ENCODE assay signal across 7 cellular contexts in the genomic region with DNA sequence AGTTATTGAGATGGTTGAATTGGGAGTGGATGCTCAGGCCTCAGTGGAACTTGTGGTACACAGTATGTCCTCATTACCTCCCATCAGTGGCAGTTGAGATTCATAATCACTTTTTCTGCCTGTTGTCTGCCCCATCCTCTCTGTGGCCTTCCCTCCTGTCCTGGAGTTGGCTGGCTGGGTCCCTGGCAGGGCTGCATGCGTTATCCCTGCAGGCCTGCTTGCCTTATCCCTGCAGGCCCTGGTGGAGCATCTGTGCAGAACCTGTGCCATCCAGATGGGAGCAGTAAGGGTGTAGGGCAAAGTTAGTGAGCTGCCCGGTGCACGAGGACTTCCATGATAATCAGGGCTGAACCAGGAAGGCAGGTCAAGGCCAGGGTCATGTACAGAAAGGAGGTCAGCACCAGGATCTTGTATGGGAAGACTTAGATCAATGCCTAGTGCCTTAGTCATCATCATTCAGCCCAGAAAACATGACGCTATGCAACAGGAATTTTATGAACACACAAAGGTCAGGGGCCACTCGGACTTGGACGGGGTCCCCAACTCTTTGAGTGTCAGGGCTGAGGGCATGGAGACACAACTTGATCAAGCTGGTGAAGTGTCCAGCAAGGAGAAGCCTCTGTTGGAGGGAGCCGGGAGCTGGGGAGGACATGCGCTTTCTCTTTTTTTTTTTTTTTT. TPM values are rescaled to one million over a fixed set of nuclear protein-coding genes. Genes with fewer than 3 reads are reported as not detected.
DNase-seq lines count a peak whose midpoint lies in the region; ATAC-seq and TF ChIP-seq lines count a peak whose summit lies in the region.

No MANE protein-coding gene starts in this region.

- peaks cover 47% of the 10 kb centered on the region for H3K4me1 Mint-ChIP-seq in activated T-helper 1 cell treated with anti-CD3 and anti-CD28 coated beads, Interleukin-12 subunit alpha, Interleukin-12 subunit beta, Interleukin-2, Interleukin-4 antibody, amounts not matched to agents 30 ng/mL and 10 ng/mL and 1 ng/mL, durations not matched to agents 14 hours and 24 hours and 36 hours (ENCODE audit: low read depth)
- peaks cover 30% of the 10 kb centered on the region for H3K4me1 Mint-ChIP-seq in T-helper 2 cell treated with Interferon-gamma antibody and Interleukin-4, amounts not matched to agents 5 μg/mL and 100 μg/mL, for 36 hours (ENCODE audit: low read depth)

- peaks cover 41% of the 10 kb centered on the region for H3K36me3 Mint-ChIP-seq in activated T-helper 1 cell treated with anti-CD3 and anti-CD28 coated beads, Interleukin-12 subunit alpha, Interleukin-12 subunit beta, Interleukin-2, Interleukin-4 antibody, amounts not matched to agents 30 ng/mL and 10 ng/mL and 1 ng/mL, durations not matched to agents 14 hours and 24 hours and 36 hours (ENCODE audit: low read depth)
- H3K36me3 Mint-ChIP-seq in T-helper 2 cell treated with Interferon-gamma antibody and Interleukin-4, amounts not matched to agents 5 μg/mL and 100 μg/mL, for 36 hours (ENCODE audit: low read depth): peaks cover 23% of the 10 kb centered on the region

- DNase-seq in HFF-Myc (ENCODE audit: extremely low read depth, low read depth): peak; percentile 87
- no peak for DNase-seq in activated T-helper 1 cell treated with anti-CD3 and anti-CD28 coated beads, Interleukin-12 subunit alpha, Interleukin-12 subunit beta, Interleukin-2, Interleukin-4 antibody, amounts not matched to agents 30 ng/mL and 10 ng/mL and 1 ng/mL, durations not matched to agents 14 hours and 24 hours and 36 hours (ENCODE audit: low spot score)
- peak; percentile 78 for DNase-seq in hepatic stellate cell (ENCODE audit: low spot score)
- no peak for DNase-seq in T-helper 2 cell treated with Interferon-gamma antibody and Interleukin-4, amounts not matched to agents 5 μg/mL and 100 μg/mL, for 36 hours (ENCODE audit: low spot score)
- no peak for DNase-seq in NCI-H345 treated with DMSO at 0.1 percent for 48 hours (lab: John Stamatoyannopoulos, UW; ENCODE audit: unreplicated experiment)

- no peaks in the 10 kb centered on the region for H3K9me3 Mint-ChIP-seq in activated T-helper 1 cell treated with anti-CD3 and anti-CD28 coated beads, Interleukin-12 subunit alpha, Interleukin-12 subunit beta, Interleukin-2, Interleukin-4 antibody, amounts not matched to agents 30 ng/mL and 10 ng/mL and 1 ng/mL, durations not matched to agents 14 hours and 24 hours and 36 hours
- no peaks in the 10 kb centered on the region for H3K9me3 Mint-ChIP-seq in T-helper 2 cell treated with Interferon-gamma antibody and Interleukin-4, amounts not matched to agents 5 μg/mL and 100 μg/mL, for 36 hours

- H3K9me3 ChIP-seq in subcutaneous abdominal adipose tissue (ENCODE audit: control insufficient read depth in 5 of 5, low read length in 5 of 5): no peaks in the 10 kb centered on the region

- no peak overlapping the region for H3K9ac ChIP-seq in subcutaneous abdominal adipose tissue (ENCODE audit: low read length in 5 of 5)

- H3K27me3 ChIP-seq in subcutaneous abdominal adipose tissue (ENCODE audit: control insufficient read depth in 5 of 5, insufficient read depth in 4 of 5, low read length in 5 of 5): no peaks in the 10 kb centered on the region

- peaks cover 7 to 48% (median 37%) of the 10 kb centered on the region in 5 donors for H3K4me1 ChIP-seq in subcutaneous abdominal adipose tissue (ENCODE audit: control insufficient read depth in 5 of 5, insufficient read depth in 5 of 5, low read length in 5 of 5)

- ATAC-seq in HG03469 (IDR thresholded peaks at IDR 0.05; ENCODE audit: unreplicated experiment): no peak

- peak; percentile 2 for TF ChIP-seq CTCF in HFF-Myc (IDR thresholded peaks at IDR 0.05; ENCODE audit: low read depth, low read length, missing control alignments)

- H3K4me3 Mint-ChIP-seq in activated T-helper 1 cell treated with anti-CD3 and anti-CD28 coated beads, Interleukin-12 subunit alpha, Interleukin-12 subunit beta, Interleukin-2, Interleukin-4 antibody, amounts not matched to agents 30 ng/mL and 10 ng/mL and 1 ng/mL, durations not matched to agents 14 hours and 24 hours and 36 hours: no peak overlapping the region
- H3K4me3 Mint-ChIP-seq in T-helper 2 cell treated with Interferon-gamma antibody and Interleukin-4, amounts not matched to agents 5 μg/mL and 100 μg/mL, for 36 hours: no peak overlapping the region

- peaks cover 0 to 4% (median 4%) of the 10 kb centered on the region in 5 donors for H3K36me3 ChIP-seq in subcutaneous abdominal adipose tissue (ENCODE audit: control insufficient read depth in 5 of 5, insufficient read depth in 5 of 5, low read length in 5 of 5)

- H3K27ac Mint-ChIP-seq in activated T-helper 1 cell treated with anti-CD3 and anti-CD28 coated beads, Interleukin-12 subunit alpha, Interleukin-12 subunit beta, Interleukin-2, Interleukin-4 antibody, amounts not matched to agents 30 ng/mL and 10 ng/mL and 1 ng/mL, durations not matched to agents 14 hours and 24 hours and 36 hours: peak overlapping the region; percentile 55
- H3K27ac Mint-ChIP-seq in T-helper 2 cell treated with Interferon-gamma antibody and Interleukin-4, amounts not matched to agents 5 μg/mL and 100 μg/mL, for 36 hours: no peak overlapping the region

- H3K27ac ChIP-seq in subcutaneous abdominal adipose tissue (ENCODE audit: low read depth, low read length): peak overlapping the region; percentile 75

- intact Hi-C loops in activated T-helper 1 cell treated with anti-CD3 and anti-CD28 coated beads, Interleukin-12 subunit alpha, Interleukin-12 subunit beta, Interleukin-2, Interleukin-4 antibody, amounts not matched to agents 30 ng/mL and 10 ng/mL and 1 ng/mL, durations not matched to agents 14 hours and 24 hours and 36 hours (cut with micrococcal nuclease): no loop called here

- H3K27me3 Mint-ChIP-seq in activated T-helper 1 cell treated with anti-CD3 and anti-CD28 coated beads, Interleukin-12 subunit alpha, Interleukin-12 subunit beta, Interleukin-2, Interleukin-4 antibody, amounts not matched to agents 30 ng/mL and 10 ng/mL and 1 ng/mL, durations not matched to agents 14 hours and 24 hours and 36 hours (ENCODE audit: insufficient read depth): no peaks in the 10 kb centered on the region
- H3K27me3 Mint-ChIP-seq in T-helper 2 cell treated with Interferon-gamma antibody and Interleukin-4, amounts not matched to agents 5 μg/mL and 100 μg/mL, for 36 hours (ENCODE audit: low read depth): no peaks in the 10 kb centered on the region

- H3K4me3 ChIP-seq in HFF-Myc (replicated peaks; ENCODE audit: low read depth, low read length): no peak overlapping the region
- H3K4me3 ChIP-seq in subcutaneous abdominal adipose tissue (ENCODE audit: low read depth in 1 of 5, low read length in 5 of 5): no peak overlapping the region

RNA-seq across cellular contexts. Expression of a gene that starts 47.2 kb away (rescaled TPM):
- total RNA-seq in activated T-helper 1 cell treated with anti-CD3 and anti-CD28 coated beads, Interleukin-12 subunit alpha, Interleukin-12 subunit beta, Interleukin-2, Interleukin-4 antibody, amounts not matched to agents 30 ng/mL and 10 ng/mL and 1 ng/mL, durations not matched to agents 14 hours and 24 hours and 36 hours: 102 and 108 TPM in 2 replicates

Comparison
In these comparisons a context has a peak if more than half of its experiments do, and no peak if none do; other contexts are left out.
1. DNase-seq: peak in HFF-Myc (single experiment) and hepatic stellate cell (single experiment); none in activated T-helper 1 cell treated with anti-CD3 and anti-CD28 coated beads, Interleukin-12 subunit alpha, Interleukin-12 subunit beta, Interleukin-2, Interleukin-4 antibody, amounts not matched to agents 30 ng/mL and 10 ng/mL and 1 ng/mL, durations not matched to agents 14 hours and 24 hours and 36 hours (single experiment), T-helper 2 cell treated with Interferon-gamma antibody and Interleukin-4, amounts not matched to agents 5 μg/mL and 100 μg/mL, for 36 hours (single experiment) and NCI-H345 treated with DMSO at 0.1 percent for 48 hours (single experiment).